ENCODE assay signal across 27 cellular contexts in the genomic region with DNA sequence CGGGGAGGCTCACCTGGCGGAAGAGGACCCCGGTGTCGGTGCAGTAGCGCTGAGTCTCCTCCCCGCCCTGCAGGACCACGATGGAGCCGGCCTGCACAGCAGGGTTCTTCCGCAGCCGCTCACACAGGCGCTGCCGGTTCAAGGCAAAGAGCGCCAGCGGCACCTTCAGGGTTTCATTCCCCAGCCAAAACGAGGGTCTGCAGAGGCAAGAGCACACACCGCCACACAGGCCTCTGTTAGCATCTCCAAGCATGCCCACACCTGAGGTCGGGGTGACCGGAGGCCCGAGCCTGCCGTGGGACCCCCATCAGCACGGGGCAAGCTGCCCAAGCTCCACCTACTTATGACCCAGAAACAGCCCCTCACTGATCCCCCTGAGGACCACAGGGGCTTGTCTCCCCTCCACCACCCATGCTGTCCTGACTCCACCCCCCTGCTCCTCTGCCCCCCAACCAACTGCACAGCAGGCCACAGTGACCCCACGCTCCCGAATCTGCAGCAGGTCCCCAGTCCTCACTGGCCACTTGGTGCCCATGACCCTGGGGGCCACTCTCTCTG.
"Had no signal": no experiment of that assay in that cellular context is flagged by ENCODE, and none has a peak within 500 bp of the region (broad histone marks: within the 10 kb centered on the region; RNA-seq: fewer than 3 reads in every experiment).

No MANE protein-coding gene starts in this region.

- H3K9me3 ChIP-seq: colonic mucosa, esophagus squamous epithelium, gastrocnemius medialis, left ventricle myocardium inferior, lower lobe of right lung, mucosa of descending colon had no signal

- H3K4me3 ChIP-seq: colonic mucosa, esophagus squamous epithelium, gastrocnemius medialis, hepatocyte, left ventricle myocardium inferior, lower lobe of right lung, mucosa of descending colon had no signal

- ATAC-seq: effector memory CD8-positive, alpha-beta T cell; esophagus mucosa; gastrocnemius medialis; left colon; left lobe of liver; lower lobe of right lung; mucosa of descending colon had no signal

- H3K27me3 ChIP-seq: colonic mucosa, esophagus squamous epithelium, gastrocnemius medialis, hepatocyte had no signal

- H3K4me2 ChIP-seq: hepatocyte had no signal

- H2AFZ ChIP-seq: hepatocyte had no signal

- H3K4me1 ChIP-seq: colonic mucosa, lower lobe of right lung had no signal

- DNase-seq: colonic mucosa; cortex of kidney; effector CD8-positive, alpha-beta T cell; effector memory CD8-positive, alpha-beta T cell; endodermal cell; erythroblast; esophagus squamous epithelium; foreskin fibroblast; foreskin melanocyte; gastrocnemius medialis; glutamatergic neuron; head of caudate nucleus; hypothalamus; immature natural killer cell; islet precursor cell; kidney; kidney glomerular epithelial cell; left colon; left ventricle myocardium inferior; lower lobe of right lung; mesenchymal stem cell; mucosa of descending colon; naive B cell had no signal

- H3K27ac ChIP-seq: colonic mucosa, epithelial cell of prostate, esophagus squamous epithelium, gastrocnemius medialis, hepatocyte, left ventricle myocardium inferior, lower lobe of right lung had no signal

- H3K36me3 ChIP-seq: colonic mucosa had no signal
